In genomic region chr12:128133321-128134050, GRCh38 we compare ENCODE assay signal across 25 cellular contexts.
"Had no signal": no experiment of that assay in that cellular context is flagged by ENCODE, and none has a peak within 500 bp of the region (broad histone marks: within the 10 kb centered on the region; RNA-seq: fewer than 3 reads in every experiment).

No MANE protein-coding gene starts in this region.

- H3K79me2 ChIP-seq: hepatocyte had no signal

- H3K4me3 ChIP-seq: ascending aorta, cardiac muscle cell, colonic mucosa, hepatocyte, mucosa of descending colon, right lobe of liver, testis, transverse colon had no signal

- H3K36me3 ChIP-seq: ascending aorta, cardiac muscle cell, colonic mucosa, right lobe of liver, transverse colon had no signal

- H3K9me3 ChIP-seq: ascending aorta, colonic mucosa, mucosa of descending colon, right lobe of liver, testis, transverse colon had no signal

- H3K4me1 ChIP-seq: ascending aorta, colonic mucosa, right lobe of liver, transverse colon had no signal

- ATAC-seq: left ventricle myocardium superior; mucosa of descending colon; right lobe of liver; stimulated activated naive CD8-positive, alpha-beta T cell treated with anti-CD3 and anti-CD28 coated beads, Interleukin-15, Interleukin-2, amounts not matched to agents 100 U/mL and 50 U/mL, for 24 hours; WTC11 had no signal

- H3K27ac ChIP-seq: ascending aorta, cardiac muscle cell, colonic mucosa, hepatocyte, right lobe of liver, testis, transverse colon had no signal

- H2AFZ ChIP-seq: hepatocyte had no signal

- H3K4me2 ChIP-seq: hepatocyte had no signal

- DNase-seq: activated CD4-positive, alpha-beta memory T cell treated with anti-CD3 and anti-CD28 coated beads, Interleukin-2, amount 10 ng/mL, durations not matched to agents 7 days and 5 days; activated CD4-positive, alpha-beta T cell treated with anti-CD3 and anti-CD28 coated beads for 1 hour; activated CD4-positive, alpha-beta T cell treated with anti-CD3 and anti-CD28 coated beads, Interleukin-2, amount 10 ng/mL, durations not matched to agents 7 days and 5 days; activated CD8-positive, alpha-beta memory T cell treated with anti-CD3 and anti-CD28 coated beads, Interleukin-2, amount 50 U/mL, for 48 hours; activated gamma-delta T cell; activated naive CD4-positive, alpha-beta T cell treated with anti-CD3 and anti-CD28 coated beads, Interleukin-2, amount 10 ng/mL, durations not matched to agents 7 days and 5 days; activated naive CD8-positive, alpha-beta T cell treated with anti-CD3 and anti-CD28 coated beads, Interleukin-2, amount 10 ng/mL, durations not matched to agents 7 days and 5 days; activated T-cell treated with anti-CD3 and anti-CD28 coated beads, Interleukin-2, amount 50 U/mL, for 24 hours; cerebellar nuclear complex; colonic mucosa; effector memory CD4-positive, alpha-beta T cell; glutamatergic neuron; islet precursor cell; left ventricle myocardium superior; mucosa of descending colon; posterior cingulate gyrus; right lobe of liver; stimulated activated CD4-positive, alpha-beta T cell treated with anti-CD3 and anti-CD28 coated beads, Interleukin-2, amount 100 ng/mL, for 48 hours; stimulated activated naive CD8-positive, alpha-beta T cell treated with anti-CD3 and anti-CD28 coated beads, Interleukin-15, Interleukin-2, amounts not matched to agents 100 U/mL and 50 U/mL, for 24 hours; testis; transverse colon had no signal

- H3K27me3 ChIP-seq: ascending aorta, cardiac muscle cell, colonic mucosa, hepatocyte, right lobe of liver, testis, transverse colon had no signal
